Comparison of ENCODE assay signal across 8 cellular contexts in genomic region chr2:181456660-181457120, GRCh38. TPM values are rescaled to one million over a fixed set of nuclear protein-coding genes. Genes with fewer than 3 reads are reported as not detected.
A peak's percentile ranks its signal among the peaks of the same experiment; 100 is the strongest.
DNase-seq lines count a peak whose midpoint lies in the region; TF ChIP-seq lines count a peak whose summit lies in the region.

No MANE protein-coding gene starts in this region.

- TF ChIP-seq CTCF in GM12864 (IDR thresholded peaks at IDR 0.05; ENCODE audit: low read depth, low read length, missing control alignments) = no peak
- TF ChIP-seq CTCF in nephron progenitor cell (IDR thresholded peaks at IDR 0.05) = no peak

- peaks cover 74% of the 10 kb centered on the region for H3K27me3 Mint-ChIP-seq in nephron progenitor cell (ENCODE audit: low read depth, poor library complexity)

- no peaks in the 10 kb centered on the region for H3K9me3 ChIP-seq in esophagus (ENCODE audit: control insufficient read depth in 2 of 2, insufficient read depth in 1 of 2, low read depth in 1 of 2, low read length in 1 of 2)
- H3K9me3 ChIP-seq in thymus (ENCODE audit: control insufficient read depth) = no peaks in the 10 kb centered on the region

- POLR2A ChIA-PET in HEK293T (lab: Yijun Ruan, JAX) = no interaction called here

- H3K4me1 ChIP-seq in esophagus (ENCODE audit: control insufficient read depth in 2 of 2, insufficient read depth in 2 of 2, low read length in 1 of 2) = peaks cover 8 to 9% of the 10 kb centered on the region in 2 donors
- H3K4me1 ChIP-seq in thymus (ENCODE audit: control insufficient read depth, insufficient read depth, low read length) = peaks cover 15% of the 10 kb centered on the region

- H3K27ac Mint-ChIP-seq in nephron progenitor cell = no peak overlapping the region

- H3K4me3 Mint-ChIP-seq in nephron progenitor cell = peak overlapping the region; percentile 80

- CTCF ChIA-PET in HEK293T (lab: Yijun Ruan, JAX) = interaction anchor here (1.1 to 1.9 kb wide), 3 partner anchors 10 to 352 kb away, joined by 4 to 8 read pairs (median 7); no protein-coding TSS in a partner anchor

- H3K27me3 ChIP-seq in esophagus (ENCODE audit: control insufficient read depth in 1 of 2, insufficient read depth in 2 of 2, low read length in 2 of 2) (no peaks in the 10 kb centered on the region), thymus (ENCODE audit: control insufficient read depth, insufficient read depth) (no peaks in the 10 kb centered on the region)

- peak overlapping the region; percentile 56 to 60 for H3K27ac ChIP-seq in esophagus (ENCODE audit: low read depth in 2 of 2, low read length in 1 of 2)
- peak overlapping the region; percentile 97 for H3K27ac ChIP-seq in thymus (ENCODE audit: low read depth)

- WGBS in esophagus, 2 donors = 6 to 10% methylated on average over 17 of the region's 17 CpGs
- 1% methylated on average over 17 of the region's 17 CpGs for WGBS in thymus

- H3K4me3 ChIP-seq in GM12864 (ENCODE audit: low read depth, low read length) (peak overlapping the region; percentile 87), esophagus (ENCODE audit: low read depth in 1 of 2, low read length in 2 of 2) (peak overlapping the region; percentile 50 to 59), thymus (ENCODE audit: low read length) (peak overlapping the region; percentile 93)

- no peaks in the 10 kb centered on the region for H3K36me3 ChIP-seq in esophagus (ENCODE audit: control insufficient read depth in 2 of 2, insufficient read depth in 2 of 2, low read length in 1 of 2)
- H3K36me3 ChIP-seq in thymus (ENCODE audit: control insufficient read depth, insufficient read depth) = no peaks in the 10 kb centered on the region

- H3K36me3 Mint-ChIP-seq in nephron progenitor cell (ENCODE audit: low read depth) = no peaks in the 10 kb centered on the region

- DNase-seq in GM12864 (ENCODE audit: low read depth) = peak; percentile 87
- DNase-seq in HEK293T (ENCODE audit: extremely low spot score) = peak; percentile 34
- peak; percentile 94 for DNase-seq in MV-4-11 (lab: John Stamatoyannopoulos, UW)
- peak; percentile 84 for DNase-seq in activated CD8-positive, alpha-beta memory T cell treated with anti-CD3 and anti-CD28 coated beads for 24 hours
- peak; percentile 36 for DNase-seq in nephron progenitor cell
- DNase-seq in NCI-H1048 (lab: John Stamatoyannopoulos, UW) = no peak

- no peaks in the 10 kb centered on the region for H3K9me3 Mint-ChIP-seq in nephron progenitor cell

- H3K4me1 Mint-ChIP-seq in nephron progenitor cell = peaks cover 7% of the 10 kb centered on the region

TF ChIP-seq in HEK293T, 16 proteins besides CTCF, POLR2A, EP300 and RAD21:
- TF ChIP-seq L3MBTL2 (conservative IDR thresholded peaks at IDR 0.05) (no peak; the same call in 1 of the 2 replicates), TARDBP (IDR thresholded peaks at IDR 0.05) (no peak), FOXM1 (IDR thresholded peaks at IDR 0.05; ENCODE audit: borderline replicate concordance) (no peak)

RNA-seq across cellular contexts. Expression of gene ITGA4, which starts 0.5 kb away (rescaled TPM):
- polyA plus RNA-seq in esophagus (under 1 TPM; 0.22 to 0.45 TPM), thymus (40.3 TPM)

Comparison
In these comparisons a context has a peak if more than half of its experiments do, and no peak if none do; other contexts are left out.
1. RNA of gene ITGA4, which starts 0.5 kb away (polyA plus RNA-seq): 40.3 TPM in thymus (single experiment); 0.22 to 0.45 TPM in esophagus; every median in the first group is over 10 times any median in the second.
2. Peak in every context shown above with its lines, with median percentiles within 50 percentile points of each other: H3K4me3 ChIP-seq.